Comparison of ENCODE assay signal across 8 cellular contexts in the genomic region with DNA sequence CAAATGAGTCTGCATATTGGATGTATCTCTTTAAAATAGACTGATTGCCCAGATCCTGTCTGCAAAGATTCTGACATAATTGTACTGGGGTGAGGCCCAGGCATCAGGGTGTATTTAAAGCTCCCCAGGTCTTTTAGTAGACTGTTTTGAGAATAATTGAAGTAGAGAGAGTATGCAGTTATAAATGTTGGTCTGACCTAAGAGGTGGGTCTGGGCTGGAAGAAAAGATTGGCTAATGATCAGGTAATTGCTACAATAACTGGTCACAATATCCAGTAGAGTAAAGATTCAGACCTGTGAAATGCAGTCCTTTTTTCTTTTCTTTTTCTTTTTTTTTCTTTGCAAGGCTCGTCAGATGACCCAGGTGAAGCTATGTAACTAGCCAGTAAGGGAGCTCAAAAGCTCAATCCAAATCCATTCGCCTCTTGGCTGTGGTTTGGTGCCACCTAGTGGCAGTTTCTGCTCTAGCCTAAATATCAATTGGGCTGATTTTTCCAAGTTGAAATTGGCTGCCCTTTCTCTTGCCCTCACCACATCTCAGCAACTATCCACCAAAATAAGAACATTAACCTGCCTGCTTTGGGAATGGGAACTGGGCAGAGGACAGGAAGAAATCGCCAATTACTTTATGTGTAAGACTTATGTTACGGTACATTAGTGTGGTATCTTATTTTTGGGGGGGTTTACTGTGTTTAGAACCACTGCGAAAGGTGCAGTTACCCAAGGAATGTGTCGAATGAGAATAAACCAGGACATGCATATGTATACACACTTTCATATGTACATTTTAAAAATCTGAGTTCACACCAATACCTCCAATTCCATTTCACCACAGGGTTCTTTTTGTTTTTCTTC. TPM values are rescaled to one million over a fixed set of nuclear protein-coding genes. Genes with fewer than 3 reads are reported as not detected.
DNase-seq lines count a peak whose midpoint lies in the region; ATAC-seq and FAIRE-seq lines count a peak whose summit lies in the region.

No MANE protein-coding gene starts in this region.

- no peaks in the 10 kb centered on the region for H3K27me3 Mint-ChIP-seq in activated naive CD8-positive, alpha-beta T cell treated with anti-CD3 and anti-CD28 coated beads, Interleukin-2, amount 50 U/mL, for 24 hours

- DNase-seq in NCI-H1092 treated with DMSO at 0.1 percent for 48 hours (lab: John Stamatoyannopoulos, UW) (peak; percentile 57), SW480 (ENCODE audit: low spot score) (peak; percentile 78), left cardiac atrium (peak; percentile 67), putamen (ENCODE audit: low spot score) (peak; percentile 64)
- peak; percentile 79 for DNase-seq in activated naive CD8-positive, alpha-beta T cell treated with anti-CD3 and anti-CD28 coated beads, Interleukin-2, amount 50 U/mL, for 24 hours

- H3K27ac Mint-ChIP-seq in activated naive CD8-positive, alpha-beta T cell treated with anti-CD3 and anti-CD28 coated beads, Interleukin-2, amount 50 U/mL, for 24 hours: no peak overlapping the region

- intact Hi-C loops in left cardiac atrium (cut with DNase I): loop anchor here in 1 of 2 donors (5.0 to 10.0 kb wide), 3 partner anchors 72 to 489 kb away; no protein-coding TSS in a partner anchor

- H3K36me3 Mint-ChIP-seq in activated naive CD8-positive, alpha-beta T cell treated with anti-CD3 and anti-CD28 coated beads, Interleukin-2, amount 50 U/mL, for 24 hours (ENCODE audit: low read depth): peaks cover 23% of the 10 kb centered on the region

- peak; percentile 87 for FAIRE-seq in A204.1 (lab: Jason Lieb, UNC)

- H3K4me1 Mint-ChIP-seq in activated naive CD8-positive, alpha-beta T cell treated with anti-CD3 and anti-CD28 coated beads, Interleukin-2, amount 50 U/mL, for 24 hours: peaks cover 5% of the 10 kb centered on the region

- ATAC-seq in GM18520 (IDR thresholded peaks at IDR 0.05; ENCODE audit: unreplicated experiment) (peak; percentile 35), left cardiac atrium (peak; percentile 86 to 87), GM21528 (IDR thresholded peaks at IDR 0.05; ENCODE audit: low FRiP score, unreplicated experiment) (no peak)
- ATAC-seq in activated naive CD8-positive, alpha-beta T cell treated with anti-CD3 and anti-CD28 coated beads, Interleukin-2, amount 50 U/mL, for 24 hours: peak; percentile 66

- H3K4me3 Mint-ChIP-seq in activated naive CD8-positive, alpha-beta T cell treated with anti-CD3 and anti-CD28 coated beads, Interleukin-2, amount 50 U/mL, for 24 hours: no peak overlapping the region

- no peaks in the 10 kb centered on the region for H3K9me3 Mint-ChIP-seq in activated naive CD8-positive, alpha-beta T cell treated with anti-CD3 and anti-CD28 coated beads, Interleukin-2, amount 50 U/mL, for 24 hours

RNA-seq across cellular contexts. Expression of a gene that starts 45.9 kb away (rescaled TPM):
- 10 to 100 TPM; 22.2 to 24.0 TPM for total RNA-seq in left cardiac atrium
